In the genomic region with DNA sequence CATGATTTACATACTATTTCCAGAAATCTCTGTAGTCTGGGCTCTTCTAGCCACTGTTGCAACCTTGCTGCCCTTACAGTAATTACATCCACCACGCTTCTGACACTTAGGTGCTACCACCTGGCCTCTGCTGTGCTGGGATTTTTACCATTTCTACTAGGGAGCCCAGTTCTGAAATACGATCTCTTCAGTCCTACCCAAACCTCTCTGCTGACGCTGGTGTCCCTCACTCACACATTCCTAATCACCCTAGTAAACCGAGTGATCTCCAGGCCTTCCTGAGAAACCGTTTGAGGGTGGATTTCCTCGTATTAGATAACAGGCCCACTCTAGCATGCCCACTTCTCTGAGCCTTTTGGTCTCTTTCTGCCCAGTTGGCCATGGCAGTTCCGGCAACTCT, we compare ENCODE assay signal across 34 cellular contexts.
"Had no signal": no experiment of that assay in that cellular context is flagged by ENCODE, and none has a peak within 500 bp of the region (broad histone marks: within the 10 kb centered on the region; RNA-seq: fewer than 3 reads in every experiment).

No MANE protein-coding gene starts in this region.

- ATAC-seq: activated CD4-positive, alpha-beta T cell treated with anti-CD3 and anti-CD28 coated beads for 36 hours; activated CD8-positive, alpha-beta memory T cell treated with anti-CD3 and anti-CD28 coated beads, Interleukin-2, amount 10 ng/mL, durations not matched to agents 7 days and 5 days; activated CD8-positive, alpha-beta T cell treated with anti-CD3 and anti-CD28 coated beads, Interleukin-2, amount 10 ng/mL, durations not matched to agents 7 days and 5 days; activated naive CD8-positive, alpha-beta T cell treated with anti-CD3 and anti-CD28 coated beads, Interleukin-2, amount 50 U/mL, for 24 hours; body of pancreas; effector memory CD8-positive, alpha-beta T cell; gastroesophageal sphincter; heart right ventricle; T-helper 17 cell had no signal

- H3K9me3 Mint-ChIP-seq: activated CD4-positive, alpha-beta memory T cell treated with anti-CD3 and anti-CD28 coated beads for 36 hours; activated CD4-positive, alpha-beta T cell treated with anti-CD3 and anti-CD28 coated beads, Interleukin-2, amount 10 ng/mL, durations not matched to agents 24 days and 14 days; activated naive CD4-positive, alpha-beta T cell treated with anti-CD3 and anti-CD28 coated beads for 36 hours; activated naive CD4-positive, alpha-beta T cell treated with anti-CD3 and anti-CD28 coated beads, Interleukin-2, amount 50 U/mL, for 24 hours; activated naive CD8-positive, alpha-beta T cell treated with anti-CD3 and anti-CD28 coated beads for 36 hours; activated T-helper 1 cell treated with anti-CD3 and anti-CD28 coated beads, Interleukin-12 subunit alpha, Interleukin-12 subunit beta, Interleukin-2, Interleukin-4 antibody, amounts not matched to agents 30 ng/mL and 10 ng/mL and 1 ng/mL, durations not matched to agents 14 hours and 24 hours and 36 hours; activated T-helper 2 cell treated with anti-CD3 and anti-CD28 coated beads, Interferon-gamma antibody, Interleukin-2, Interleukin-4, amounts not matched to agents 10 μg/mL and 5 μg/mL and 100 μg/mL, durations not matched to agents 14 hours and 24 hours and 36 hours; effector memory CD8-positive, alpha-beta T cell; T-helper 2 cell treated with Interferon-gamma antibody and Interleukin-4, amounts not matched to agents 5 μg/mL and 100 μg/mL, for 36 hours had no signal

- DNase-seq: activated CD4-positive, alpha-beta memory T cell treated with anti-CD3 and anti-CD28 coated beads for 36 hours; activated CD4-positive, alpha-beta T cell treated with anti-CD3 and anti-CD28 coated beads for 36 hours; activated CD4-positive, alpha-beta T cell treated with anti-CD3 and anti-CD28 coated beads, Interleukin-2, amount 10 ng/mL, durations not matched to agents 24 days and 14 days; activated CD4-positive, CD25-positive, alpha-beta regulatory T cell; activated CD4-positive, CD25-positive, alpha-beta regulatory T cell treated with anti-CD3 and anti-CD28 coated beads, Interleukin-2, amount 50 U/mL, for 72 hours; activated CD8-positive, alpha-beta memory T cell treated with anti-CD3 and anti-CD28 coated beads, Interleukin-2, amount 10 ng/mL, durations not matched to agents 7 days and 5 days; activated CD8-positive, alpha-beta memory T cell treated with anti-CD3 and anti-CD28 coated beads, Interleukin-2, amount 50 U/mL, for 4 hours; activated CD8-positive, alpha-beta T cell treated with anti-CD3 and anti-CD28 coated beads, Interleukin-2, amount 10 ng/mL, durations not matched to agents 7 days and 5 days; activated effector memory CD4-positive, alpha-beta T cell treated with anti-CD3 and anti-CD28 coated beads, Interleukin-2, amount 50 U/mL, for 16 hours; activated naive CD4-positive, alpha-beta T cell treated with anti-CD3 and anti-CD28 coated beads for 36 hours; activated naive CD8-positive, alpha-beta T cell treated with anti-CD3 and anti-CD28 coated beads for 36 hours; activated naive CD8-positive, alpha-beta T cell treated with anti-CD3 and anti-CD28 coated beads, Interleukin-2, amount 50 U/mL, for 24 hours; activated T-cell treated with anti-CD3 and anti-CD28 coated beads, Interleukin-2, amount 50 U/mL, for 1 hour; activated T-cell treated with anti-CD3 and anti-CD28 coated beads, Interleukin-2, amount 50 U/mL, for 48 hours; adrenal gland; amygdala; aorta; body of pancreas; cortex of kidney; dermis blood vessel endothelial cell; effector CD4-positive, alpha-beta T cell; effector memory CD8-positive, alpha-beta T cell; esophagus squamous epithelium; foreskin melanocyte; heart right ventricle; T-helper 17 cell; T1000 had no signal

- H3K27me3 Mint-ChIP-seq: activated CD4-positive, alpha-beta memory T cell treated with anti-CD3 and anti-CD28 coated beads for 36 hours; activated CD4-positive, alpha-beta T cell treated with anti-CD3 and anti-CD28 coated beads, Interleukin-2, amount 10 ng/mL, durations not matched to agents 24 days and 14 days; activated CD8-positive, alpha-beta memory T cell treated with anti-CD3 and anti-CD28 coated beads, Interleukin-2, amount 10 ng/mL, durations not matched to agents 7 days and 5 days; activated naive CD8-positive, alpha-beta T cell treated with anti-CD3 and anti-CD28 coated beads for 36 hours; activated naive CD8-positive, alpha-beta T cell treated with anti-CD3 and anti-CD28 coated beads, Interleukin-2, amount 50 U/mL, for 24 hours had no signal

- H3K36me3 ChIP-seq: adrenal gland, esophagus squamous epithelium, gastroesophageal sphincter, heart right ventricle, WERI-Rb-1 had no signal

- H3K36me3 Mint-ChIP-seq: activated CD4-positive, alpha-beta memory T cell treated with anti-CD3 and anti-CD28 coated beads for 36 hours; activated CD8-positive, alpha-beta memory T cell treated with anti-CD3 and anti-CD28 coated beads, Interleukin-2, amount 10 ng/mL, durations not matched to agents 7 days and 5 days; activated naive CD4-positive, alpha-beta T cell treated with anti-CD3 and anti-CD28 coated beads, Interleukin-2, amount 50 U/mL, for 24 hours; activated naive CD8-positive, alpha-beta T cell treated with anti-CD3 and anti-CD28 coated beads for 36 hours had no signal

- H3K4me1 ChIP-seq: adrenal gland, body of pancreas, esophagus squamous epithelium, gastroesophageal sphincter had no signal

- H3K4me1 Mint-ChIP-seq: activated CD4-positive, alpha-beta T cell treated with anti-CD3 and anti-CD28 coated beads for 36 hours; activated CD4-positive, alpha-beta T cell treated with anti-CD3 and anti-CD28 coated beads, Interleukin-2, amount 10 ng/mL, durations not matched to agents 24 days and 14 days; activated CD8-positive, alpha-beta memory T cell treated with anti-CD3 and anti-CD28 coated beads, Interleukin-2, amount 10 ng/mL, durations not matched to agents 7 days and 5 days; activated naive CD4-positive, alpha-beta T cell treated with anti-CD3 and anti-CD28 coated beads, Interleukin-2, amount 50 U/mL, for 24 hours; activated naive CD8-positive, alpha-beta T cell treated with anti-CD3 and anti-CD28 coated beads for 36 hours; activated naive CD8-positive, alpha-beta T cell treated with anti-CD3 and anti-CD28 coated beads, Interleukin-2, amount 50 U/mL, for 24 hours; T-helper 17 cell had no signal

- H3K4me3 Mint-ChIP-seq: activated CD4-positive, alpha-beta memory T cell treated with anti-CD3 and anti-CD28 coated beads for 36 hours; activated CD4-positive, alpha-beta T cell treated with anti-CD3 and anti-CD28 coated beads for 36 hours; activated CD4-positive, alpha-beta T cell treated with anti-CD3 and anti-CD28 coated beads, Interleukin-2, amount 10 ng/mL, durations not matched to agents 24 days and 14 days; activated CD8-positive, alpha-beta memory T cell treated with anti-CD3 and anti-CD28 coated beads, Interleukin-2, amount 10 ng/mL, durations not matched to agents 7 days and 5 days; activated CD8-positive, alpha-beta T cell treated with anti-CD3 and anti-CD28 coated beads, Interleukin-2, amount 10 ng/mL, durations not matched to agents 7 days and 5 days; activated naive CD4-positive, alpha-beta T cell treated with anti-CD3 and anti-CD28 coated beads for 36 hours; activated naive CD4-positive, alpha-beta T cell treated with anti-CD3 and anti-CD28 coated beads, Interleukin-2, amount 50 U/mL, for 24 hours; activated naive CD8-positive, alpha-beta T cell treated with anti-CD3 and anti-CD28 coated beads for 36 hours; activated naive CD8-positive, alpha-beta T cell treated with anti-CD3 and anti-CD28 coated beads, Interleukin-2, amount 50 U/mL, for 24 hours; activated T-helper 1 cell treated with anti-CD3 and anti-CD28 coated beads, Interleukin-12 subunit alpha, Interleukin-12 subunit beta, Interleukin-2, Interleukin-4 antibody, amounts not matched to agents 30 ng/mL and 10 ng/mL and 1 ng/mL, durations not matched to agents 14 hours and 24 hours and 36 hours; effector memory CD8-positive, alpha-beta T cell; T-helper 17 cell; T-helper 2 cell treated with Interferon-gamma antibody and Interleukin-4, amounts not matched to agents 5 μg/mL and 100 μg/mL, for 36 hours had no signal

- H3K27me3 ChIP-seq: adrenal gland, body of pancreas, gastroesophageal sphincter had no signal

- H3K27ac ChIP-seq: adrenal gland, body of pancreas, epithelial cell of prostate, esophagus squamous epithelium, gastroesophageal sphincter, heart right ventricle had no signal

- H3K27ac Mint-ChIP-seq: activated CD4-positive, alpha-beta memory T cell treated with anti-CD3 and anti-CD28 coated beads for 36 hours; activated CD4-positive, alpha-beta T cell treated with anti-CD3 and anti-CD28 coated beads for 36 hours; activated CD4-positive, alpha-beta T cell treated with anti-CD3 and anti-CD28 coated beads, Interleukin-2, amount 10 ng/mL, durations not matched to agents 24 days and 14 days; activated CD8-positive, alpha-beta memory T cell treated with anti-CD3 and anti-CD28 coated beads, Interleukin-2, amount 10 ng/mL, durations not matched to agents 7 days and 5 days; activated CD8-positive, alpha-beta T cell treated with anti-CD3 and anti-CD28 coated beads, Interleukin-2, amount 10 ng/mL, durations not matched to agents 7 days and 5 days; activated naive CD4-positive, alpha-beta T cell treated with anti-CD3 and anti-CD28 coated beads for 36 hours; activated naive CD4-positive, alpha-beta T cell treated with anti-CD3 and anti-CD28 coated beads, Interleukin-2, amount 50 U/mL, for 24 hours; activated naive CD8-positive, alpha-beta T cell treated with anti-CD3 and anti-CD28 coated beads for 36 hours; activated naive CD8-positive, alpha-beta T cell treated with anti-CD3 and anti-CD28 coated beads, Interleukin-2, amount 50 U/mL, for 24 hours; activated T-helper 1 cell treated with anti-CD3 and anti-CD28 coated beads, Interleukin-12 subunit alpha, Interleukin-12 subunit beta, Interleukin-2, Interleukin-4 antibody, amounts not matched to agents 30 ng/mL and 10 ng/mL and 1 ng/mL, durations not matched to agents 14 hours and 24 hours and 36 hours; activated T-helper 2 cell treated with anti-CD3 and anti-CD28 coated beads, Interferon-gamma antibody, Interleukin-2, Interleukin-4, amounts not matched to agents 10 μg/mL and 5 μg/mL and 100 μg/mL, durations not matched to agents 14 hours and 24 hours and 36 hours; effector memory CD8-positive, alpha-beta T cell; T-helper 17 cell; T-helper 2 cell treated with Interferon-gamma antibody and Interleukin-4, amounts not matched to agents 5 μg/mL and 100 μg/mL, for 36 hours had no signal

- H3K4me3 ChIP-seq: adrenal gland, body of pancreas, esophagus squamous epithelium, gastroesophageal sphincter, heart right ventricle had no signal
